Comparison of ENCODE assay signal across 18 cellular contexts in genomic region chr4:111537165-111537564, GRCh38.
DNase-seq lines count a peak whose midpoint lies in the region; ATAC-seq, FAIRE-seq and TF ChIP-seq lines count a peak whose summit lies in the region.
"Had no signal": no experiment of that assay in that cellular context is flagged by ENCODE, and none has a peak within 500 bp of the region (broad histone marks: within the 10 kb centered on the region; RNA-seq: fewer than 3 reads in every experiment).

No MANE protein-coding gene starts in this region.

- no peaks in the 10 kb centered on the region for H3K27me3 Mint-ChIP-seq in type B pancreatic cell
- H3K27me3 Mint-ChIP-seq: CD4-positive, CD25-positive, alpha-beta regulatory T cell; CD8-positive, alpha-beta memory T cell had no signal

- H2BK120ac ChIP-seq in IMR-90 (ENCODE audit: low read depth, low read length): 0 out of 2 replicates have a peak overlapping the region, but pooled peaks have one; percentile 6

- no peak overlapping the region for H2AK5ac ChIP-seq in IMR-90 (ENCODE audit: low read depth, low read length)

- TF ChIP-seq RAD21 in IMR-90 (IDR thresholded peaks at IDR 0.05; ENCODE audit: low read length): no peak
- TF ChIP-seq RAD21 in K562 (CRISPR knock-in tag; conservative IDR thresholded peaks at IDR 0.05 in 1 of 2, IDR thresholded peaks at IDR 0.05 in 1 of 2): no peak

- TF ChIP-seq EP300 in K562 (IDR thresholded peaks at IDR 0.05; ENCODE audit: low read length): no peak

- no peaks in the 10 kb centered on the region for H3K36me3 Mint-ChIP-seq in type B pancreatic cell
- H3K36me3 Mint-ChIP-seq: CD4-positive, CD25-positive, alpha-beta regulatory T cell; CD8-positive, alpha-beta memory T cell had no signal

- H3K36me3 ChIP-seq in IMR-90 (ENCODE audit: control insufficient read depth, insufficient read depth, low read length) (no peaks in the 10 kb centered on the region), K562 (ENCODE audit: control insufficient read depth, insufficient read depth, low read length) (no peaks in the 10 kb centered on the region)
- H3K36me3 ChIP-seq: BE2C, HAP-1 had no signal

- no peak overlapping the region for H4K8ac ChIP-seq in IMR-90 (ENCODE audit: low read depth in 2 of 2, low read length in 2 of 2)

- peaks cover 5% of the 10 kb centered on the region for H3K4me1 ChIP-seq in IMR-90 (ENCODE audit: control insufficient read depth, insufficient read depth, low read length)
- H3K4me1 ChIP-seq in K562 (replicated peaks in 1 of 2; ENCODE audit: control insufficient read depth in 2 of 2, insufficient read depth in 2 of 2, low read length in 2 of 2): no peaks in the 10 kb centered on the region
- H3K4me1 ChIP-seq: HAP-1 had no signal

- H3K9me3 ChIP-seq in IMR-90 (ENCODE audit: control insufficient read depth, insufficient read depth, low read length) (no peaks in the 10 kb centered on the region), K562 (replicated peaks; ENCODE audit: control insufficient read depth, insufficient read depth, low read depth, low read length) (no peaks in the 10 kb centered on the region)
- H3K9me3 ChIP-seq: BE2C, HAP-1 had no signal

- no peak overlapping the region for H2AK9ac ChIP-seq in IMR-90 (replicated peaks; ENCODE audit: low read depth, low read length, poor library complexity)

- no peaks in the 10 kb centered on the region for H3K27me3 ChIP-seq in IMR-90 (ENCODE audit: control insufficient read depth, insufficient read depth, low read length)
- H3K27me3 ChIP-seq in K562 (ENCODE audit: control insufficient read depth in 2 of 2, insufficient read depth in 2 of 2, low read length in 2 of 2): no peaks in the 10 kb centered on the region
- H3K27me3 ChIP-seq: BE2C had no signal

- no peaks in the 10 kb centered on the region for H3K79me2 ChIP-seq in K562 (ENCODE audit: control insufficient read depth, insufficient read depth, low read length)

- H3K4me2 ChIP-seq in IMR-90 (ENCODE audit: low read depth, low read length) (no peak overlapping the region), K562 (ENCODE audit: insufficient read depth, low read length) (no peak overlapping the region)

- no peak overlapping the region for H2BK5ac ChIP-seq in IMR-90 (ENCODE audit: low read depth, low read length, poor library complexity, severe bottlenecking)

- CTCF ChIA-PET in IMR-90 (lab: Yijun Ruan, JAX): no interaction called here
- CTCF ChIA-PET in K562 (lab: Yijun Ruan, JAX; ENCODE audit: low intra/inter-chr PET ratio): no interaction called here

- H4K5ac ChIP-seq in IMR-90 (ENCODE audit: low read depth, low read length): no peak overlapping the region

- no TSS peak for BruUV-seq in IMR-90 (replicated peaks; lab: Mats Ljungman, UMichigan)
- no TSS peak for BruUV-seq in K562 (replicated peaks; lab: Mats Ljungman, UMichigan)

- H3K79me1 ChIP-seq in IMR-90 (ENCODE audit: low read depth in 1 of 2, low read length in 2 of 2): no peaks in the 10 kb centered on the region

- H2AFZ ChIP-seq in IMR-90 (replicated peaks; ENCODE audit: low read length, poor library complexity) (no peak overlapping the region), K562 (ENCODE audit: low read depth, low read length) (no peak overlapping the region)

- in situ Hi-C loops in IMR-90 (cut with MboI; ENCODE audit: low sequenced_read_pairs): no loop called here
- in situ Hi-C loops in K562 (cut with MboI): no loop called here

- H2BK20ac ChIP-seq in IMR-90 (ENCODE audit: low read depth, low read length): no peak overlapping the region

- H3K4me3 ChIP-seq in IMR-90 (ENCODE audit: insufficient read depth, low read depth, low read length): no peak overlapping the region
- no peak overlapping the region for H3K4me3 ChIP-seq in K562
- H3K4me3 ChIP-seq: HAP-1 had no signal

- TF ChIP-seq CTCF in IMR-90 (conservative IDR thresholded peaks at IDR 0.05; ENCODE audit: low read depth, low read length) (no peak), K562 (IDR thresholded peaks at IDR 0.05 in 2 of 3, conservative IDR thresholded peaks at IDR 0.05 in 1 of 3; ENCODE audit: insufficient read depth in 2 of 3, low read depth in 1 of 3, low read length in 3 of 3) (no peak), type B pancreatic cell (conservative IDR thresholded peaks at IDR 0.05) (no peak)

- no peak overlapping the region for H3K18ac ChIP-seq in IMR-90 (ENCODE audit: low read depth, low read length)

- H4K20me1 ChIP-seq in IMR-90 (ENCODE audit: insufficient read depth, low read length) (no peaks in the 10 kb centered on the region), K562 (replicated peaks; ENCODE audit: control insufficient read depth, insufficient read depth, low read length) (no peaks in the 10 kb centered on the region)

- no peak for ATAC-seq in IMR-90 (ENCODE audit: low read depth)
- ATAC-seq in K562: no peak

- H3K4me1 Mint-ChIP-seq in type B pancreatic cell (ENCODE audit: unreplicated experiment): no peaks in the 10 kb centered on the region
- H3K4me1 Mint-ChIP-seq: CD4-positive, CD25-positive, alpha-beta regulatory T cell; CD8-positive, alpha-beta memory T cell had no signal

- no peak overlapping the region for H3K4ac ChIP-seq in IMR-90 (ENCODE audit: low read depth, low read length)

- H3K23ac ChIP-seq in IMR-90 (ENCODE audit: low read depth, low read length): no peak overlapping the region

- no peaks in the 10 kb centered on the region for H3K9me3 Mint-ChIP-seq in type B pancreatic cell

- H3K14ac ChIP-seq in IMR-90 (replicated peaks; ENCODE audit: low read depth, low read length): no peak overlapping the region

- H3K9me1 ChIP-seq in IMR-90 (ENCODE audit: insufficient read depth, low read length) (no peaks in the 10 kb centered on the region; the same call in 1 of the 2 replicates), K562 (ENCODE audit: control insufficient read depth, insufficient read depth, low read length) (no peaks in the 10 kb centered on the region)

- H3K27ac ChIP-seq in IMR-90 (ENCODE audit: insufficient read depth, low read length) (no peak overlapping the region), K562 (ENCODE audit: extremely low read depth, low read depth, low read length) (no peak overlapping the region)

- H2BK15ac ChIP-seq in IMR-90 (ENCODE audit: low read depth, low read length): no peak overlapping the region

- FAIRE-seq in K562 (lab: Jason Lieb, UNC): no peak
- FAIRE-seq: A204.1, G401.6, GM12891, GM18507 had no signal

- no peak overlapping the region; the same call in 1 of the 2 replicates for H4K91ac ChIP-seq in IMR-90 (ENCODE audit: insufficient read depth, low read depth, low read length)

- POLR2A ChIA-PET in IMR-90 (lab: Charles Lee; ENCODE audit: unreplicated experiment): no interaction called here
- POLR2A ChIA-PET in K562 (lab: Yijun Ruan, JAX): no interaction called here

- H3K9ac ChIP-seq in IMR-90 (ENCODE audit: low read depth, low read length) (no peak overlapping the region), K562 (ENCODE audit: insufficient read depth in 1 of 2, low read depth in 2 of 2, low read length in 2 of 2) (no peak overlapping the region)

- TF ChIP-seq POLR2A in IMR-90 (IDR thresholded peaks at IDR 0.05; ENCODE audit: low read depth, low read length): no peak
- no peak for TF ChIP-seq POLR2A in K562 (conservative IDR thresholded peaks at IDR 0.05)

- no CpG with 5 or more reads among the region's 2 CpGs for WGBS in IMR-90 (ENCODE audit: extremely low coverage in 2 of 2, insufficient read length in 1 of 2), 2 experiments
- WGBS in K562 (ENCODE audit: insufficient coverage, low coverage, missing lambda C conversion rate): 4% methylated on average over 2 of the region's 2 CpGs

- intact Hi-C loops in IMR-90 (cut with micrococcal nuclease): no loop called here
- intact Hi-C loops in K562 (cut with micrococcal nuclease): no loop called here

- H3K27ac Mint-ChIP-seq in type B pancreatic cell: no peak overlapping the region
- H3K27ac Mint-ChIP-seq: CD4-positive, CD25-positive, alpha-beta regulatory T cell; CD8-positive, alpha-beta memory T cell had no signal

- dilution Hi-C loops in IMR-90 (cut with HindIII; ENCODE audit: low sequenced_read_pairs, unreplicated experiment): no loop called here

- DNase-seq in IMR-90 (no peak), K562 (ENCODE audit: extremely low read depth in 1 of 4, low spot score in 3 of 4) (no peak), iris pigment epithelial cell (ENCODE audit: low read depth) (peak; percentile 34), NCI-H345 treated with DMSO at 0.1 percent for 48 hours (lab: John Stamatoyannopoulos, UW; ENCODE audit: unreplicated experiment) (no peak), type B pancreatic cell (ENCODE audit: extremely low spot score, unreplicated experiment) (no peak), amniotic stem cell (lab: John Stamatoyannopoulos, UW) (no peak)
- DNase-seq: ACHN; BE2C; C1 segment of cervical spinal cord; CD4-positive, CD25-positive, alpha-beta regulatory T cell; CD8-positive, alpha-beta memory T cell; COR-L47; KG1 had no signal

- H3K4me3 Mint-ChIP-seq in type B pancreatic cell: no peak overlapping the region
- H3K4me3 Mint-ChIP-seq: CD4-positive, CD25-positive, alpha-beta regulatory T cell; CD8-positive, alpha-beta memory T cell had no signal

- no peak overlapping the region for H3K56ac ChIP-seq in IMR-90 (ENCODE audit: extremely low read depth, insufficient read depth, low read length)

TF ChIP-seq in IMR-90, 13 proteins besides CTCF, POLR2A, EP300 and RAD21:
- TF ChIP-seq CEBPB (IDR thresholded peaks at IDR 0.05; ENCODE audit: low read depth, low read length) (peak; percentile 88), RFX5 (IDR thresholded peaks at IDR 0.05; ENCODE audit: low read depth, low read length) (no peak)

TF ChIP-seq in K562, 482 proteins besides CTCF, POLR2A, EP300 and RAD21:
- TF ChIP-seq CTBP1 (IDR thresholded peaks at IDR 0.05; ENCODE audit: borderline replicate concordance) (no peak), CEBPB (tag; IDR thresholded peaks at IDR 0.05) (peak; percentile 35; the same call in 1 of the 2 replicates)
